In the genomic region with DNA sequence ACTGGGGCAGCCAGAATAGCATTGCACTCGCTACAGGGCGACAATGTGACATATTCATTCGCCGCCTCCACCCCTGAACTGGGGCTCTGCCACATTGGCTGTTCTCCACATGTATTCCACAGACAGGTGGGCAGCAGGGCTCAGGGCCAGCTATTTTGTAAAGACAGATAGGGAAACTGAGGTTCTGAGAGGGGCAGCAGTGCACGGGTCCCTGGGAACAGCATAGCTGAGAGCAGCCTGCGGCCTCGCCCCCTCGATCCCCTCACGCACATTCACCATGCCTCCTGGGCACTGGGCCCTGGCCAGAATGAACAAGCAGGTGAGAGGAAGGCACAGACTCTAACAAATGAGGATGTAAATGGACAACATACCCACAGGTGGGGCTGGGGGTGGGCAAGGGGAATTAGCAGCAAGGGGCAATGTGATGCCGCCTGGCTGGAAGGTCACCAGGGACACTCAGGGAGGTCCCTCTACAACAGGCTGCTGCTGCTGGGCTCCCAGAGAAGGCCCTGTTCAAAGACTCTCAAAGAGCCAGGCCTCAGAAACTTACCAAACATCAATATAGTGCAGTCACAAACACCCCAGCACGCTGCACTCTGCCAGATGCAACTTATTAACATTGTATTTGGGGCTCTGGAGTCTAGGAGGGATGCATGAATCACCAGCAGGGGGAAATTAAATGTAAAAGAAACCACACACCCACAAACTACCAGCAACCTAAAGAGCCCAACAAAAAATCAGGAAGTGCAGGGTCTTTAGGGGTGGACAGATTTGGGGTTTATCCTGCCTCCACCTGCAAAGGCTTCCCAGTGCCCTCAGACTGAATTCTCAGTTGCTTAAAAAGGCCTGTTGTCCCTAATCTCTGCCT, we compare ENCODE assay signal across 11 cellular contexts.
DNase-seq lines count a peak whose midpoint lies in the region; ATAC-seq and TF ChIP-seq lines count a peak whose summit lies in the region.
"Had no signal": no experiment of that assay in that cellular context is flagged by ENCODE, and none has a peak within 500 bp of the region (broad histone marks: within the 10 kb centered on the region; RNA-seq: fewer than 3 reads in every experiment).

No MANE protein-coding gene starts in this region.

- peak; percentile 18 for DNase-seq in activated CD8-positive, alpha-beta memory T cell treated with anti-CD3 and anti-CD28 coated beads, Interleukin-2, amount 50 U/mL, for 4 hours
- DNase-seq in activated CD8-positive, alpha-beta memory T cell treated with anti-CD3 and anti-CD28 coated beads, Interleukin-2, amount 50 U/mL, for 48 hours = no peak
- DNase-seq in NOMO-1 treated with dmso at 0.1 percent for 144 hours (lab: John Stamatoyannopoulos, UW; ENCODE audit: unreplicated experiment) (peak; percentile 50), chondrocyte (ENCODE audit: low spot score) (no peak), coronary artery (ENCODE audit: low spot score) (no peak), lower lobe of right lung (no peak), COR-L47 (lab: John Stamatoyannopoulos, UW) (no peak)
- DNase-seq: kidney glomerular epithelial cell; stimulated activated CD4-positive, alpha-beta T cell treated with anti-CD3 and anti-CD28 coated beads, Interleukin-4, amount 100 ng/mL, for 1 hour; upper lobe of right lung had no signal

- H3K27me3 ChIP-seq in lower lobe of right lung (ENCODE audit: low read depth) = no peaks in the 10 kb centered on the region
- H3K27me3 ChIP-seq: upper lobe of right lung had no signal

- TF ChIP-seq CTCF in chondrocyte (IDR thresholded peaks at IDR 0.05) = peak; percentile 23
- no peak for TF ChIP-seq CTCF in coronary artery (IDR thresholded peaks at IDR 0.05)
- no peak for TF ChIP-seq CTCF in lower lobe of right lung (IDR thresholded peaks at IDR 0.05)

- intact Hi-C loops in lower lobe of right lung (cut with DNase I) = loop anchor here (5.0 kb wide), 1 partner anchor 283 kb away; no protein-coding TSS in a partner anchor

- H3K9me3 ChIP-seq in lower lobe of right lung = no peaks in the 10 kb centered on the region
- H3K9me3 ChIP-seq: upper lobe of right lung had no signal

- no peak overlapping the region for H3K27ac Mint-ChIP-seq in chondrocyte (ENCODE audit: unreplicated experiment)
- peak overlapping the region; percentile 52 for H3K27ac Mint-ChIP-seq in stimulated activated naive CD8-positive, alpha-beta T cell treated with anti-CD3 and anti-CD28 coated beads, Interleukin-15, Interleukin-2, amounts not matched to agents 100 ng/mL and 50 ng/mL, for 24 hours

- no peaks in the 10 kb centered on the region for H3K9me3 Mint-ChIP-seq in chondrocyte (ENCODE audit: low read depth)
- no peaks in the 10 kb centered on the region for H3K9me3 Mint-ChIP-seq in stimulated activated naive CD8-positive, alpha-beta T cell treated with anti-CD3 and anti-CD28 coated beads, Interleukin-15, Interleukin-2, amounts not matched to agents 100 ng/mL and 50 ng/mL, for 24 hours

- H3K4me3 ChIP-seq in coronary artery (no peak overlapping the region), lower lobe of right lung (no peak overlapping the region)
- H3K4me3 ChIP-seq: upper lobe of right lung had no signal

- H3K27me3 Mint-ChIP-seq in chondrocyte (ENCODE audit: low read depth) = peaks cover 11% of the 10 kb centered on the region
- peaks cover 10% of the 10 kb centered on the region for H3K27me3 Mint-ChIP-seq in stimulated activated naive CD8-positive, alpha-beta T cell treated with anti-CD3 and anti-CD28 coated beads, Interleukin-15, Interleukin-2, amounts not matched to agents 100 ng/mL and 50 ng/mL, for 24 hours

- H3K27ac ChIP-seq in coronary artery (peak overlapping the region in 1 of 2 donors; percentile 14), lower lobe of right lung (no peak overlapping the region)

- peaks cover 23% of the 10 kb centered on the region for H3K4me1 ChIP-seq in lower lobe of right lung

- ATAC-seq in lower lobe of right lung = no peak
- ATAC-seq: upper lobe of right lung had no signal

- no peak overlapping the region for H3K4me3 Mint-ChIP-seq in chondrocyte (ENCODE audit: unreplicated experiment)
- H3K4me3 Mint-ChIP-seq in stimulated activated naive CD8-positive, alpha-beta T cell treated with anti-CD3 and anti-CD28 coated beads, Interleukin-15, Interleukin-2, amounts not matched to agents 100 ng/mL and 50 ng/mL, for 24 hours = no peak overlapping the region

- no peaks in the 10 kb centered on the region for H3K36me3 Mint-ChIP-seq in chondrocyte (ENCODE audit: low read depth)
- no peaks in the 10 kb centered on the region for H3K36me3 Mint-ChIP-seq in stimulated activated naive CD8-positive, alpha-beta T cell treated with anti-CD3 and anti-CD28 coated beads, Interleukin-15, Interleukin-2, amounts not matched to agents 100 ng/mL and 50 ng/mL, for 24 hours (ENCODE audit: low read depth)

- peaks cover 23% of the 10 kb centered on the region for H3K4me1 Mint-ChIP-seq in chondrocyte (ENCODE audit: low read depth)
- peaks cover 40% of the 10 kb centered on the region for H3K4me1 Mint-ChIP-seq in stimulated activated naive CD8-positive, alpha-beta T cell treated with anti-CD3 and anti-CD28 coated beads, Interleukin-15, Interleukin-2, amounts not matched to agents 100 ng/mL and 50 ng/mL, for 24 hours (ENCODE audit: low read depth)

- no peaks in the 10 kb centered on the region for H3K36me3 ChIP-seq in lower lobe of right lung
- H3K36me3 ChIP-seq: upper lobe of right lung had no signal

Comparison
In these comparisons a context has a peak if more than half of its experiments do, and no peak if none do; other contexts are left out.
1. DNase-seq: peak in activated CD8-positive, alpha-beta memory T cell treated with anti-CD3 and anti-CD28 coated beads, Interleukin-2, amount 50 U/mL, for 4 hours (single experiment) and NOMO-1 treated with dmso at 0.1 percent for 144 hours (single experiment); none in activated CD8-positive, alpha-beta memory T cell treated with anti-CD3 and anti-CD28 coated beads, Interleukin-2, amount 50 U/mL, for 48 hours (single experiment), chondrocyte (single experiment), coronary artery (single experiment), lower lobe of right lung (single experiment) and COR-L47 (single experiment).